Comparison of ENCODE assay signal across 8 cellular contexts in the genomic region with DNA sequence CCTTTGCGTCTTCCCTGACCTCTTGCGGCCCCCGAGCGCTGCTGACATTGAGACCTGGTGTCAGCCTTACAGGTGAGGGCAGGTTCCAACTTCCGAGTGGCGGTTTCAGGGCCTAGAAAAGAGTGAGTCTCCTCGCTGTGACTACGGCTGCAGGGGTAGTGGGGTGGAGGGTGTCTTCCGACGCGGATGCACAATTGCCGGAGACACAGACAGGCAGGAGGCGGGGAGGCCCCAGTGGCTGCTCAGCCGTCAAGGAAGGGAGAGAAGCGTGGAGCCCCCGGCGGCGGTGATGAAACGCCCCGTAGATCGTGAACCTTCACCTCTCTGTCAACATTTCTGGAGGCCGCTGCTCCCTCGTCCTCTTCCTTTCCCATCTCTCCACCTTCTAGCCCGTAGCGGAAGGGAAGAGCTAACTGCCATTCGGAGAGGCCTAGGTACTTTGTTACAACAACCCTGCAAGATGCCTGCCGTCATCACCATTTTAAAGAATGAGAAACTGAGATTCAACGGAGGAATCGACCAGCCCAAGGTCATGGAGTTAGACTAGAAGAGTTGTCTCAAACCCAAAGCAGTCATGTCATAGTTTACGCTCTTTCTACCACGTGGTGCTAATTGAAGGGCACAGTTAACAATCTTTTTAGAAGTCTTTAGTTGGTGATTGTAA. TPM values are rescaled to one million over a fixed set of nuclear protein-coding genes. Genes with fewer than 3 reads are reported as not detected.
A peak's percentile ranks its signal among the peaks of the same experiment; 100 is the strongest.
DNase-seq lines count a peak whose midpoint lies in the region; ATAC-seq and TF ChIP-seq lines count a peak whose summit lies in the region.

No MANE protein-coding gene starts in this region.

- ATAC-seq in GM19023 (IDR thresholded peaks at IDR 0.05; ENCODE audit: unreplicated experiment) (peak; percentile 14), HG03139 (IDR thresholded peaks at IDR 0.05; ENCODE audit: unreplicated experiment) (peak; percentile 6), activated B cell treated with CpG ODN at 0.5 μM for 24 hours (ENCODE audit: low read depth) (peak; percentile 12), right cardiac atrium (peak; percentile 2 to 31)

- H3K9ac ChIP-seq in BLaER1 treated with 17β-estradiol and CSF1 and Interleukin-3, amounts not matched to agents 10 nM and 100 nM: peak overlapping the region; percentile 87 to 97 (median 94)
- H3K9ac ChIP-seq in smooth muscle cell (ENCODE audit: low read depth): peak overlapping the region; percentile 91

- H3K36me3 ChIP-seq in BLaER1 treated with 17β-estradiol and CSF1 and Interleukin-3, amounts not matched to agents 10 nM and 100 nM: peaks cover 6 to 43% (median 30%) of the 10 kb centered on the region in 11 experiments; a peak in 21 of 22 replicates
- H3K36me3 ChIP-seq in smooth muscle cell (ENCODE audit: low read depth): no peaks in the 10 kb centered on the region

- H3K27me3 ChIP-seq in BLaER1 treated with 17β-estradiol and CSF1 and Interleukin-3, amounts not matched to agents 10 nM and 100 nM: no peaks in the 10 kb centered on the region
- H3K27me3 ChIP-seq in right cardiac atrium (ENCODE audit: control insufficient read depth, insufficient read depth) (no peaks in the 10 kb centered on the region), smooth muscle cell (ENCODE audit: low read depth) (no peaks in the 10 kb centered on the region)

- POLR2A ChIA-PET in activated B cell treated with CpG ODN at 0.5 μM for 24 hours (lab: Charles Lee): interaction anchor here (1.0 to 1.3 kb wide), 2 partner anchors 10 to 28 kb away, joined by 3 to 10 read pairs; a partner anchor contains a TSS

- H3K4me3 ChIP-seq in BLaER1 treated with 17β-estradiol and CSF1 and Interleukin-3, amounts not matched to agents 10 nM and 100 nM: peak overlapping the region; percentile 79 to 95 (median 82)
- H3K4me3 ChIP-seq in right cardiac atrium (ENCODE audit: low read length): peak overlapping the region; percentile 78
- peak overlapping the region; percentile 94 for H3K4me3 ChIP-seq in smooth muscle cell

- peak overlapping the region; percentile 88 to 99 (median 96); a peak in 21 of 22 replicates for H3K27ac ChIP-seq in BLaER1 treated with 17β-estradiol and CSF1 and Interleukin-3, amounts not matched to agents 10 nM and 100 nM
- H3K27ac ChIP-seq in right cardiac atrium (ENCODE audit: low read length) (peak overlapping the region; percentile 79), smooth muscle cell (ENCODE audit: low read depth) (peak overlapping the region; percentile 91)

- H3K9me3 Mint-ChIP-seq in activated B cell treated with CpG ODN at 0.5 μM for 24 hours: no peaks in the 10 kb centered on the region

- CTCF ChIA-PET in activated B cell treated with CpG ODN at 0.5 μM for 24 hours (lab: Charles Lee): interaction anchor here (0.9 kb wide), 1 partner anchor 33 kb away, joined by 4 read pairs; no protein-coding TSS in a partner anchor

- peak overlapping the region; percentile 86 for H2AFZ ChIP-seq in smooth muscle cell (ENCODE audit: low read depth)

- H3K4me2 ChIP-seq in BLaER1 treated with 17β-estradiol and CSF1 and Interleukin-3, amounts not matched to agents 10 nM and 100 nM: peak overlapping the region; percentile 86 to 96 (median 89)
- peak overlapping the region; percentile 90 for H3K4me2 ChIP-seq in smooth muscle cell

- H3K79me2 ChIP-seq in smooth muscle cell (ENCODE audit: low read depth): peaks cover 52% of the 10 kb centered on the region

- peaks cover 29% of the 10 kb centered on the region for H3K36me3 Mint-ChIP-seq in activated B cell treated with CpG ODN at 0.5 μM for 24 hours (ENCODE audit: low read depth)

- H3K9me3 ChIP-seq in BLaER1 treated with 17β-estradiol and CSF1 and Interleukin-3, amounts not matched to agents 10 nM and 100 nM (replicated peaks in 1 of 11): no peaks in the 10 kb centered on the region
- H3K9me3 ChIP-seq in right cardiac atrium (ENCODE audit: control insufficient read depth, low read length) (no peaks in the 10 kb centered on the region), smooth muscle cell (replicated peaks; ENCODE audit: low read depth) (no peaks in the 10 kb centered on the region)

- peak overlapping the region; percentile 100 for H3K27ac Mint-ChIP-seq in activated B cell treated with CpG ODN at 0.5 μM for 24 hours

- DNase-seq in activated B cell treated with CpG ODN at 0.5 μM for 24 hours: no peak
- DNase-seq in right cardiac atrium: peak in 2 of 3 donors; percentile 37 to 66
- no peak for DNase-seq in smooth muscle cell (lab: John Stamatoyannopoulos, UW; ENCODE audit: unreplicated experiment)
- no peak for DNase-seq in hippocampal formation (lab: John Stamatoyannopoulos, UW)
- DNase-seq in inferior parietal cortex (ENCODE audit: extremely low spot score): no peak

- H4K20me1 ChIP-seq in BLaER1 treated with 17β-estradiol and CSF1 and Interleukin-3, amounts not matched to agents 10 nM and 100 nM: peaks cover 0 to 41% (median 12%) of the 10 kb centered on the region in 11 experiments; a peak in 9 of 22 replicates
- H4K20me1 ChIP-seq in smooth muscle cell (ENCODE audit: low read depth): peaks cover 19% of the 10 kb centered on the region

- H3K4me1 Mint-ChIP-seq in activated B cell treated with CpG ODN at 0.5 μM for 24 hours: peaks cover 31% of the 10 kb centered on the region

- intact Hi-C loops in activated B cell treated with CpG ODN at 0.5 μM for 24 hours (cut with micrococcal nuclease): no loop called here
- intact Hi-C loops in right cardiac atrium (cut with DNase I): no loop called here

- WGBS in right cardiac atrium: 4% methylated on average over 31 of the region's 31 CpGs
- WGBS in smooth muscle cell (ENCODE audit: low lambda C conversion rate): 4% methylated on average over 31 of the region's 31 CpGs

- H3K27me3 Mint-ChIP-seq in activated B cell treated with CpG ODN at 0.5 μM for 24 hours: no peaks in the 10 kb centered on the region

- H3K4me3 Mint-ChIP-seq in activated B cell treated with CpG ODN at 0.5 μM for 24 hours: peak overlapping the region; percentile 97

- peaks cover 21 to 28% (median 24%) of the 10 kb centered on the region in 10 experiments for H3K4me1 ChIP-seq in BLaER1 treated with 17β-estradiol and CSF1 and Interleukin-3, amounts not matched to agents 10 nM and 100 nM
- H3K4me1 ChIP-seq in right cardiac atrium (ENCODE audit: control insufficient read depth, insufficient read depth, low read length) (peaks cover 2% of the 10 kb centered on the region), smooth muscle cell (ENCODE audit: low read depth) (peaks cover 13% of the 10 kb centered on the region)

- H3F3A ChIP-seq in smooth muscle cell (ENCODE audit: low read depth): no peaks in the 10 kb centered on the region

- no peak for TF ChIP-seq CTCF in activated B cell treated with CpG ODN at 0.5 μM for 24 hours (IDR thresholded peaks at IDR 0.05)
- no peak for TF ChIP-seq CTCF in smooth muscle cell (IDR thresholded peaks at IDR 0.05; ENCODE audit: borderline replicate concordance, insufficient read depth, poor library complexity, severe bottlenecking)

RNA-seq across cellular contexts. Expression of a gene that starts 0.5 kb away (rescaled TPM):
- total RNA-seq in activated B cell treated with CpG ODN at 0.5 μM for 24 hours (55.3 and 62.6 TPM in 2 replicates), right cardiac atrium (10 to 100 TPM; 40.4 to 54.0 (median 49.8) TPM), smooth muscle cell (40.0 and 42.6 TPM in 2 replicates)
- polyA plus RNA-seq in right cardiac atrium (48.4 TPM), smooth muscle cell (42.7 and 46.5 TPM in 2 replicates)

RNA-seq across cellular contexts. Expression of a gene that starts 9.8 kb away (rescaled TPM):
- 74.6 and 86.6 TPM in 2 replicates for total RNA-seq in activated B cell treated with CpG ODN at 0.5 μM for 24 hours
- total RNA-seq in right cardiac atrium: 10 to 100 TPM; 13.4 to 18.1 (median 16.9) TPM
- polyA plus RNA-seq in right cardiac atrium: 9.0 TPM
- 6.7 and 14.4 TPM in 2 replicates for total RNA-seq in smooth muscle cell
- polyA plus RNA-seq in smooth muscle cell: 12.7 and 18.9 TPM in 2 replicates

RNA-seq across cellular contexts. Expression of a gene that starts 48.3 kb away (rescaled TPM):
- total RNA-seq in activated B cell treated with CpG ODN at 0.5 μM for 24 hours (30.0 and 42.4 TPM in 2 replicates), right cardiac atrium (10 to 100 TPM; 23.1 to 31.7 (median 27.1) TPM), smooth muscle cell (27.1 and 35.6 TPM in 2 replicates)
- polyA plus RNA-seq in right cardiac atrium (26.6 TPM), smooth muscle cell (51.8 and 64.3 TPM in 2 replicates)

RNA-seq across cellular contexts. Expression of a gene that starts 50.0 kb away (rescaled TPM):
- total RNA-seq in activated B cell treated with CpG ODN at 0.5 μM for 24 hours: 30.8 and 32.1 TPM in 2 replicates
- total RNA-seq in right cardiac atrium: 100 to 1,000 TPM in 1 of 4 donors, 10 to 100 TPM in 3; 89.6 to 104 (median 93.5) TPM
- polyA plus RNA-seq in right cardiac atrium: 109 TPM
- total RNA-seq in smooth muscle cell: 26.7 and 35.3 TPM in 2 replicates
- polyA plus RNA-seq in smooth muscle cell: 54.2 and 62.6 TPM in 2 replicates

RNA-seq across cellular contexts. Expression of a gene that starts 54.5 kb away (rescaled TPM):
- total RNA-seq in activated B cell treated with CpG ODN at 0.5 μM for 24 hours (0.11 and 0.15 TPM in 2 replicates), right cardiac atrium (10 to 100 TPM; 11.4 to 21.3 (median 13.6) TPM), smooth muscle cell (23.8 and 30.0 TPM in 2 replicates)
- polyA plus RNA-seq in right cardiac atrium (10.7 TPM), smooth muscle cell (127 and 150 TPM in 2 replicates)

Comparison
In these comparisons a context has a peak if more than half of its experiments do, and no peak if none do; other contexts are left out.
1. DNase-seq: peak in right cardiac atrium (2 of 3); none in activated B cell treated with CpG ODN at 0.5 μM for 24 hours (single experiment), smooth muscle cell (single experiment), hippocampal formation (0 of 2) and inferior parietal cortex (single experiment).
2. Peak in every context shown above with its lines, with median percentiles within 50 percentile points of each other: H3K27ac ChIP-seq, H3K4me3 ChIP-seq and ATAC-seq.